Comparison of ENCODE assay signal across 30 cellular contexts in the genomic region with DNA sequence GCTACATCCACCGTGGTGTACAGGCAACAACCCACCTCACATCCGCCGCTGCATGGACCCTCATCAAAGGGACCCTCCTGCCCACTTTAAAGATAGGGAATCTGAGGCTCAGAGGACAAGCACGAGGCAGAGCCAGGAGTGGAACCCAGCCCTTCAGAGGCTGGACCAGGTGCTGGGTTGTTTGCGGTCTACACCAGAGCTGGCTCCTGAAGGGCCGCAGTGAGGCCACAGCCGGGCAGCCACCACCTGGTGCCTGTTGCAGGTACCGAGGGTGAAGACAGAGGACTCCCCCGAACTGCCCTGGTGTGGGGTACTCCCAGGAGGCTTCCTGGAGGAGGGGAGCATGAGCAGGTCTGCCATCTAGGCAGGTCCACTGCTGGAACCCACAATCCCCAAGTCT.
"Had no signal": no experiment of that assay in that cellular context is flagged by ENCODE, and none has a peak within 500 bp of the region (broad histone marks: within the 10 kb centered on the region; RNA-seq: fewer than 3 reads in every experiment).

No MANE protein-coding gene starts in this region.

- H3K27me3 Mint-ChIP-seq: stimulated activated naive CD8-positive, alpha-beta T cell treated with anti-CD3 and anti-CD28 coated beads, Interleukin-15, Interleukin-2, amounts not matched to agents 100 ng/mL and 50 ng/mL, for 24 hours had no signal

- H3K27ac ChIP-seq: neutrophil, ovary, parathyroid adenoma, psoas muscle, right lobe of liver, sigmoid colon, stomach, thoracic aorta, thyroid gland, tibial nerve, upper lobe of left lung, vagina had no signal

- H2AFZ ChIP-seq: parathyroid adenoma had no signal

- H3K79me2 ChIP-seq: parathyroid adenoma had no signal

- H3K9ac ChIP-seq: parathyroid adenoma had no signal

- H3K4me1 ChIP-seq: parathyroid adenoma, psoas muscle, sigmoid colon, stomach, thyroid gland, tibial nerve, upper lobe of left lung, vagina had no signal

- ATAC-seq: naive thymus-derived CD8-positive, alpha-beta T cell; natural killer cell treated with Interleukin-12 subunit alpha and Interleukin-12 subunit beta and Interleukin-15 and Interleukin-18, amount 100 ng/mL, for 72 hours; psoas muscle; right cardiac atrium; right lobe of liver; stimulated activated effector memory CD8-positive, alpha-beta T cell treated with anti-CD3 and anti-CD28 coated beads, Interleukin-12 subunit alpha, Interleukin-12 subunit beta, amount 100 ng/mL, for 72 hours; stimulated activated naive B cell treated with anti-CD40 and anti-IgM and Interleukin-4, amounts not matched to agents 10 μg/mL and 1 μg/mL and 100 μg/mL, for 72 hours had no signal

- H3K4me1 Mint-ChIP-seq: neural crest cell; stimulated activated effector memory CD8-positive, alpha-beta T cell treated with anti-CD3 and anti-CD28 coated beads, Interleukin-12 subunit alpha, Interleukin-12 subunit beta, amount 100 ng/mL, for 72 hours had no signal

- H3K36me3 ChIP-seq: neutrophil, ovary, right lobe of liver, sigmoid colon, stomach, thoracic aorta, thyroid gland, tibial nerve, upper lobe of left lung, vagina had no signal

- H3K4me3 ChIP-seq: ovary, psoas muscle, right lobe of liver, sigmoid colon, stomach, thoracic aorta, thyroid gland, tibial nerve, upper lobe of left lung, vagina had no signal

- H3K9me3 ChIP-seq: neutrophil, ovary, psoas muscle, right lobe of liver, sigmoid colon, stomach, thoracic aorta, thyroid gland, tibial nerve, upper lobe of left lung, vagina had no signal

- DNase-seq: naive thymus-derived CD8-positive, alpha-beta T cell; nephron progenitor cell; nucleus accumbens; ovary; posterior cingulate gyrus; psoas muscle; right cardiac atrium; right lobe of liver; sigmoid colon; small intestine; stimulated activated CD4-positive, alpha-beta T cell treated with anti-CD3 and anti-CD28 coated beads, Interleukin-15, amount 100 ng/mL, for 24 hours; stimulated activated CD4-positive, alpha-beta T cell treated with anti-CD3 and anti-CD28 coated beads, Interleukin-2, amount 100 ng/mL, for 24 hours; stimulated activated CD4-positive, alpha-beta T cell treated with anti-CD3 and anti-CD28 coated beads, Interleukin-2, amount 100 ng/mL, for 48 hours; stimulated activated CD4-positive, alpha-beta T cell treated with anti-CD3 and anti-CD28 coated beads, Interleukin-4, amount 100 ng/mL, for 24 hours; stimulated activated naive B cell treated with anti-CD40 and anti-IgM and Interleukin-4, amounts not matched to agents 10 μg/mL and 1 μg/mL and 100 μg/mL, for 72 hours; stimulated activated naive CD4-positive, alpha-beta T cell treated with Interleukin-2 at 50 U/mL for 16 hours; stomach; thyroid gland; trophoblast cell had no signal

- H3K4me3 Mint-ChIP-seq: naive thymus-derived CD8-positive, alpha-beta T cell; natural killer cell treated with Interleukin-12 subunit alpha and Interleukin-12 subunit beta and Interleukin-15 and Interleukin-18, amount 100 ng/mL, for 72 hours; nephron progenitor cell; neural crest cell; stimulated activated effector memory CD8-positive, alpha-beta T cell treated with anti-CD3 and anti-CD28 coated beads, Interleukin-12 subunit alpha, Interleukin-12 subunit beta, amount 100 ng/mL, for 72 hours; stimulated activated naive B cell treated with anti-CD40 and anti-IgM and Interleukin-4, amounts not matched to agents 10 μg/mL and 1 μg/mL and 100 μg/mL, for 72 hours; stimulated activated naive CD8-positive, alpha-beta T cell treated with anti-CD3 and anti-CD28 coated beads, Interleukin-15, Interleukin-2, amounts not matched to agents 100 ng/mL and 50 ng/mL, for 24 hours had no signal

- H3K9me3 Mint-ChIP-seq: naive thymus-derived CD8-positive, alpha-beta T cell; natural killer cell treated with Interleukin-12 subunit alpha and Interleukin-12 subunit beta and Interleukin-15 and Interleukin-18, amount 100 ng/mL, for 72 hours; nephron progenitor cell; neural crest cell; stimulated activated effector memory CD8-positive, alpha-beta T cell treated with anti-CD3 and anti-CD28 coated beads, Interleukin-12 subunit alpha, Interleukin-12 subunit beta, amount 100 ng/mL, for 72 hours; stimulated activated naive B cell treated with anti-CD40 and anti-IgM and Interleukin-4, amounts not matched to agents 10 μg/mL and 1 μg/mL and 100 μg/mL, for 72 hours; stimulated activated naive CD8-positive, alpha-beta T cell treated with anti-CD3 and anti-CD28 coated beads, Interleukin-15, Interleukin-2, amounts not matched to agents 100 ng/mL and 50 ng/mL, for 24 hours had no signal

- H3K27me3 ChIP-seq: neutrophil, ovary, right lobe of liver, thyroid gland, tibial nerve, upper lobe of left lung, vagina had no signal

- H3K27ac Mint-ChIP-seq: naive thymus-derived CD8-positive, alpha-beta T cell; natural killer cell treated with Interleukin-12 subunit alpha and Interleukin-12 subunit beta and Interleukin-15 and Interleukin-18, amount 100 ng/mL, for 72 hours; nephron progenitor cell; progenitor cell of endocrine pancreas; stimulated activated effector memory CD8-positive, alpha-beta T cell treated with anti-CD3 and anti-CD28 coated beads, Interleukin-12 subunit alpha, Interleukin-12 subunit beta, amount 100 ng/mL, for 72 hours; stimulated activated naive B cell treated with anti-CD40 and anti-IgM and Interleukin-4, amounts not matched to agents 10 μg/mL and 1 μg/mL and 100 μg/mL, for 72 hours; stimulated activated naive CD8-positive, alpha-beta T cell treated with anti-CD3 and anti-CD28 coated beads, Interleukin-15, Interleukin-2, amounts not matched to agents 100 ng/mL and 50 ng/mL, for 24 hours had no signal
